In genomic region chr16:87715658-87716057, GRCh38 we compare ENCODE assay signal across 1 cellular context.
TF ChIP-seq lines count a peak whose summit lies in the region.

No MANE protein-coding gene starts in this region.

TF ChIP-seq in GM23338, 12 proteins besides CTCF, POLR2A, EP300 and RAD21 (continued from another document):
- TF ChIP-seq ZNF462 (CRISPR knock-in tag; IDR thresholded peaks at IDR 0.05), result no peak
